ENCODE assay signal across 10 cellular contexts in the genomic region with DNA sequence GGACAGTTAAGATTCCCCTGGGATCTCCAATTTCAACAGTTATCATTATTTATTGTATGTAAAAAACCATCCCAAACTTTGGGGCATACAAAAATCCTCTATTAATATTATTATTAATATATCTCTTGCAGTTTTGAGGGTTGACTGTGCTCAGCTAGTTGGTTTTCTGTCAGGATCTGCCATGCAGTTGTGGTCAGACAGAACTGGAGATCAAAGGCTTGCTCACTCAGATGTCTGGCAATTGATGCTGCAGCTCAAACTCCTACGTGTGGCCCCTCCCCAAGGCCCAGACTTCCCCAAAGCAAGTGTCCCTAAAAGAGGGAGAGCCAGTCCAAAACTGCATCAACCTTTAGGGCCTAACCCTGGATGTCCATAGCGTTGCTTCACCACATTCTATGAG.
"Had no signal": no experiment of that assay in that cellular context is flagged by ENCODE, and none has a peak within 500 bp of the region (broad histone marks: within the 10 kb centered on the region; RNA-seq: fewer than 3 reads in every experiment).

No MANE protein-coding gene starts in this region.

- H3K4me1 Mint-ChIP-seq: H9 had no signal

- H2AFZ ChIP-seq: GM23248 had no signal

- H3K27ac Mint-ChIP-seq: H9, HFFc6 had no signal

- H3K36me3 ChIP-seq: HAP-1 had no signal

- DNase-seq: GM23248, GOT3, H7, H9, HCEC 1CT, HFFc6 had no signal

- FAIRE-seq: H1, H54 had no signal

- H3K4me3 ChIP-seq: GM23248, HAP-1 had no signal

- H3K4me1 ChIP-seq: HAP-1 had no signal

- H3K4me3 Mint-ChIP-seq: H9, HFFc6 had no signal

- ATAC-seq: HCT116 had no signal

- H3K9ac ChIP-seq: GM23248 had no signal

- H3K27ac ChIP-seq: GM23248 had no signal

- H3K9me3 ChIP-seq: HAP-1 had no signal
